Comparison of ENCODE assay signal across 15 cellular contexts in genomic region chr22:50703726-50704509, GRCh38. TPM values are rescaled to one million over a fixed set of nuclear protein-coding genes. Genes with fewer than 3 reads are reported as not detected.
"Had no signal": no experiment of that assay in that cellular context is flagged by ENCODE, and none has a peak within 500 bp of the region (broad histone marks: within the 10 kb centered on the region; RNA-seq: fewer than 3 reads in every experiment).

No MANE protein-coding gene starts in this region.

- H3K36me3 ChIP-seq: neutrophil had no signal

- H3K27ac ChIP-seq: body of pancreas, neutrophil, testis, VCaP had no signal

- H3K4me2 ChIP-seq: SK-N-SH had no signal

- H3K4me3 ChIP-seq: body of pancreas, testis had no signal

- H3K36me3 Mint-ChIP-seq: activated naive CD4-positive, alpha-beta T cell treated with anti-CD3 and anti-CD28 coated beads, Interleukin-2, amount 50 U/mL, for 24 hours had no signal

- H3K9me3 ChIP-seq: body of pancreas, neutrophil, SK-N-SH, testis had no signal

- H3K4me1 ChIP-seq: body of pancreas, testis had no signal

- DNase-seq: activated CD4-positive, alpha-beta T cell treated with anti-CD3 and anti-CD28 coated beads for 36 hours; activated CD8-positive, alpha-beta T cell treated with anti-CD3 and anti-CD28 coated beads, Interleukin-2, amount 10 ng/mL, durations not matched to agents 7 days and 5 days; SK-N-SH; stimulated activated CD4-positive, alpha-beta T cell treated with anti-CD3 and anti-CD28 coated beads, Interleukin-15, amount 100 ng/mL, for 24 hours; stimulated activated CD4-positive, alpha-beta T cell treated with anti-CD3 and anti-CD28 coated beads, Interleukin-4, amount 100 ng/mL, for 24 hours; testis had no signal

- ATAC-seq: activated CD4-positive, alpha-beta T cell treated with anti-CD3 and anti-CD28 coated beads for 36 hours; activated CD8-positive, alpha-beta T cell treated with anti-CD3 and anti-CD28 coated beads, Interleukin-2, amount 10 ng/mL, durations not matched to agents 7 days and 5 days; body of pancreas; left lobe of liver had no signal

- H3K9ac ChIP-seq: SK-N-SH had no signal

- H3K27ac Mint-ChIP-seq: activated CD4-positive, alpha-beta T cell treated with anti-CD3 and anti-CD28 coated beads for 36 hours; activated CD8-positive, alpha-beta T cell treated with anti-CD3 and anti-CD28 coated beads, Interleukin-2, amount 10 ng/mL, durations not matched to agents 7 days and 5 days; activated naive CD4-positive, alpha-beta T cell treated with anti-CD3 and anti-CD28 coated beads, Interleukin-2, amount 50 U/mL, for 24 hours; dendritic cell treated with granulocyte-macrophage colony-stimulating factor and Interleukin-4, amounts not matched to agents 40 ng/mL and 50 ng/mL, for 4 days; progenitor cell of endocrine pancreas; stimulated activated naive CD8-positive, alpha-beta T cell treated with anti-CD3 and anti-CD28 coated beads, Interleukin-15, Interleukin-2, amounts not matched to agents 100 ng/mL and 50 ng/mL, for 24 hours had no signal

- H3K27me3 Mint-ChIP-seq: activated naive CD4-positive, alpha-beta T cell treated with anti-CD3 and anti-CD28 coated beads, Interleukin-2, amount 50 U/mL, for 24 hours; dendritic cell treated with granulocyte-macrophage colony-stimulating factor and Interleukin-4, amounts not matched to agents 40 ng/mL and 50 ng/mL, for 4 days; stimulated activated naive CD8-positive, alpha-beta T cell treated with anti-CD3 and anti-CD28 coated beads, Interleukin-15, Interleukin-2, amounts not matched to agents 100 ng/mL and 50 ng/mL, for 24 hours had no signal

- H3K27me3 ChIP-seq: body of pancreas, neutrophil, testis had no signal

- H3K9me2 ChIP-seq: SK-N-SH had no signal

- H3K4me3 Mint-ChIP-seq: activated CD4-positive, alpha-beta T cell treated with anti-CD3 and anti-CD28 coated beads for 36 hours; activated CD8-positive, alpha-beta T cell treated with anti-CD3 and anti-CD28 coated beads, Interleukin-2, amount 10 ng/mL, durations not matched to agents 7 days and 5 days; activated naive CD4-positive, alpha-beta T cell treated with anti-CD3 and anti-CD28 coated beads, Interleukin-2, amount 50 U/mL, for 24 hours; central memory CD8-positive, alpha-beta T cell; dendritic cell treated with granulocyte-macrophage colony-stimulating factor and Interleukin-4, amounts not matched to agents 40 ng/mL and 50 ng/mL, for 4 days; stimulated activated naive CD8-positive, alpha-beta T cell treated with anti-CD3 and anti-CD28 coated beads, Interleukin-15, Interleukin-2, amounts not matched to agents 100 ng/mL and 50 ng/mL, for 24 hours had no signal

- H3K9me3 Mint-ChIP-seq: activated naive CD4-positive, alpha-beta T cell treated with anti-CD3 and anti-CD28 coated beads, Interleukin-2, amount 50 U/mL, for 24 hours; central memory CD8-positive, alpha-beta T cell; dendritic cell treated with granulocyte-macrophage colony-stimulating factor and Interleukin-4, amounts not matched to agents 40 ng/mL and 50 ng/mL, for 4 days; stimulated activated naive CD8-positive, alpha-beta T cell treated with anti-CD3 and anti-CD28 coated beads, Interleukin-15, Interleukin-2, amounts not matched to agents 100 ng/mL and 50 ng/mL, for 24 hours had no signal

RNA-seq across cellular contexts. Expression of gene ACR, which starts 34.1 kb away (rescaled TPM):
- total RNA-seq: activated CD4-positive, alpha-beta T cell treated with anti-CD3 and anti-CD28 coated beads for 36 hours; activated CD8-positive, alpha-beta T cell treated with anti-CD3 and anti-CD28 coated beads, Interleukin-2, amount 10 ng/mL, durations not matched to agents 7 days and 5 days; body of pancreas; progenitor cell of endocrine pancreas had no signal
